1 cellular context compared by ENCODE assay signal in the genomic region with DNA sequence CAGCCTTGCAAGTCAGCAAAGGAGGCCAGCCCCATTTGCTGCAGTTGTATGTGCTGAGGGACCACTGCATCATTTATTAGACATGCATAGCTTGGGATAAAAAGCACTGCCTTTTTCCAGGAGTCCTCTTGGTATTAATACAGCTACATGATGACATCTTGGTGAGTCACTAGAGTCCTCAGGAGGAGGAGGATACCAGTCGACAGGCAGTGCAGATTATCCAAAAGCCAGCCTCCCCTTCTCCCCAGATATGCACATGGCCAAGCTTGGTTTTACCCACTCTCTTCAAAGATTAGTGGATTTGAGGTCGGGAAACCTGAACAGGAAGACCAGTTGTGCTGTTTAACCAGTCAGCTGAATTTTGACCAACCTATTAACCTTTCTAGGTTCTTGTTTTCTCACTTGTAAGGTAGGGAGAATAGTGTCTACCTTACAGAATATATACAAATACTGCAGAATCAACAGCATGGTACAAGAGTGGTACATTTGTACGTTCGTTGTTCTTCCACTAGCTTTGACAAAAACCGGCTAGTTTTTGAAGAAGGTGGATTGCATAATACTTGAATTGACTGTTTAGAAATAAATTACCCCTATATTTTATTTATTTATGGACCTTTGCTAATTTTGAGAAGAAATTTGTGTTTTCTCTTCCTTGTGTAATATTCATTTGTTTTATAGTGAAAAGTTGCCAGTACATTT.
TF ChIP-seq lines count a peak whose summit lies in the region.

No MANE protein-coding gene starts in this region.

TF ChIP-seq in K562, 482 proteins besides CTCF, POLR2A, EP300 and RAD21 (continues in another document):
- TF ChIP-seq, protein P1, sequence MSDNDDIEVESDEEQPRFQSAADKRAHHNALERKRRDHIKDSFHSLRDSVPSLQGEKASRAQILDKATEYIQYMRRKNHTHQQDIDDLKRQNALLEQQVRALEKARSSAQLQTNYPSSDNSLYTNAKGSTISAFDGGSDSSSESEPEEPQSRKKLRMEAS (CRISPR knock-in tag; IDR thresholded peaks at IDR 0.05), result no peak
- 0 out of 2 replicates have a peak, but pooled peaks have one; percentile 32 for TF ChIP-seq CBFA2T2 (conservative IDR thresholded peaks at IDR 0.05)
- TF ChIP-seq KLF1 (tag; IDR thresholded peaks at IDR 0.05), result no peak
- TF ChIP-seq GTF2F1 (IDR thresholded peaks at IDR 0.05; ENCODE audit: low read depth, low read length), result no peak
- TF ChIP-seq BDP1 (IDR thresholded peaks at IDR 0.05; ENCODE audit: insufficient read depth, insufficient read length), result no peak
- no peak for TF ChIP-seq CBX5 (IDR thresholded peaks at IDR 0.05; ENCODE audit: borderline replicate concordance, low read depth)
- TF ChIP-seq, protein P2, sequence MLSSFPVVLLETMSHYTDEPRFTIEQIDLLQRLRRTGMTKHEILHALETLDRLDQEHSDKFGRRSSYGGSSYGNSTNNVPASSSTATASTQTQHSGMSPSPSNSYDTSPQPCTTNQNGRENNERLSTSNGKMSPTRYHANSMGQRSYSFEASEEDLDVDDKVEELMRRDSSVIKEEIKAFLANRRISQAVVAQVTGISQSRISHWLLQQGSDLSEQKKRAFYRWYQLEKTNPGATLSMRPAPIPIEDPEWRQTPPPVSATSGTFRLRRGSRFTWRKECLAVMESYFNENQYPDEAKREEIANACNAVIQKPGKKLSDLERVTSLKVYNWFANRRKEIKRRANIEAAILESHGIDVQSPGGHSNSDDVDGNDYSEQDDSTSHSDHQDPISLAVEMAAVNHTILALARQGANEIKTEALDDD (IDR thresholded peaks at IDR 0.05), result peak; percentile 92
- TF ChIP-seq, protein P3, sequence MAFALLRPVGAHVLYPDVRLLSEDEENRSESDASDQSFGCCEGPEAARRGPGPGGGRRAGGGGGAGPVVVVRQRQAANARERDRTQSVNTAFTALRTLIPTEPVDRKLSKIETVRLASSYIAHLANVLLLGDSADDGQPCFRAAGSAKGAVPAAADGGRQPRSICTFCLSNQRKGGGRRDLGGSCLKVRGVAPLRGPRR (CRISPR knock-in tag; IDR thresholded peaks at IDR 0.05), result no peak
- TF ChIP-seq MTF1 (CRISPR knock-in tag; IDR thresholded peaks at IDR 0.05; ENCODE audit: borderline replicate concordance), result no peak
- no peak for TF ChIP-seq KDM1A (IDR thresholded peaks at IDR 0.05)
- no peak for TF ChIP-seq BHLHE40 (IDR thresholded peaks at IDR 0.05; ENCODE audit: low read length)
- TF ChIP-seq ARID1B (IDR thresholded peaks at IDR 0.05), result peak; percentile 51
- no peak for TF ChIP-seq IRF2 (CRISPR knock-in tag; IDR thresholded peaks at IDR 0.05)
- no peak for TF ChIP-seq ZNF239 (CRISPR knock-in tag; IDR thresholded peaks at IDR 0.05)
- TF ChIP-seq, protein P4, sequence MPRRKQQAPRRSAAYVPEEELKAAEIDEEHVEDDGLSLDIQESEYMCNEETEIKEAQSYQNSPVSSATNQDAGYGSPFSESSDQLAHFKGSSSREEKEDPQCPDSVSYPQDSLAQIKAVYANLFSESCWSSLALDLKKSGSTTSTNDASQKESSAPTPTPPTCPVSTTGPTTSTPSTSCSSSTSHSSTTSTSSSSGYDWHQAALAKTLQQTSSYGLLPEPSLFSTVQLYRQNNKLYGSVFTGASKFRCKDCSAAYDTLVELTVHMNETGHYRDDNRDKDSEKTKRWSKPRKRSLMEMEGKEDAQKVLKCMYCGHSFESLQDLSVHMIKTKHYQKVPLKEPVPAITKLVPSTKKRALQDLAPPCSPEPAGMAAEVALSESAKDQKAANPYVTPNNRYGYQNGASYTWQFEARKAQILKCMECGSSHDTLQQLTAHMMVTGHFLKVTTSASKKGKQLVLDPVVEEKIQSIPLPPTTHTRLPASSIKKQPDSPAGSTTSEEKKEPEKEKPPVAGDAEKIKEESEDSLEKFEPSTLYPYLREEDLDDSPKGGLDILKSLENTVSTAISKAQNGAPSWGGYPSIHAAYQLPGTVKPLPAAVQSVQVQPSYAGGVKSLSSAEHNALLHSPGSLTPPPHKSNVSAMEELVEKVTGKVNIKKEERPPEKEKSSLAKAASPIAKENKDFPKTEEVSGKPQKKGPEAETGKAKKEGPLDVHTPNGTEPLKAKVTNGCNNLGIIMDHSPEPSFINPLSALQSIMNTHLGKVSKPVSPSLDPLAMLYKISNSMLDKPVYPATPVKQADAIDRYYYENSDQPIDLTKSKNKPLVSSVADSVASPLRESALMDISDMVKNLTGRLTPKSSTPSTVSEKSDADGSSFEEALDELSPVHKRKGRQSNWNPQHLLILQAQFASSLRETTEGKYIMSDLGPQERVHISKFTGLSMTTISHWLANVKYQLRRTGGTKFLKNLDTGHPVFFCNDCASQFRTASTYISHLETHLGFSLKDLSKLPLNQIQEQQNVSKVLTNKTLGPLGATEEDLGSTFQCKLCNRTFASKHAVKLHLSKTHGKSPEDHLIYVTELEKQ (CRISPR knock-in tag; IDR thresholded peaks at IDR 0.05), result no peak
- TF ChIP-seq, protein P5, sequence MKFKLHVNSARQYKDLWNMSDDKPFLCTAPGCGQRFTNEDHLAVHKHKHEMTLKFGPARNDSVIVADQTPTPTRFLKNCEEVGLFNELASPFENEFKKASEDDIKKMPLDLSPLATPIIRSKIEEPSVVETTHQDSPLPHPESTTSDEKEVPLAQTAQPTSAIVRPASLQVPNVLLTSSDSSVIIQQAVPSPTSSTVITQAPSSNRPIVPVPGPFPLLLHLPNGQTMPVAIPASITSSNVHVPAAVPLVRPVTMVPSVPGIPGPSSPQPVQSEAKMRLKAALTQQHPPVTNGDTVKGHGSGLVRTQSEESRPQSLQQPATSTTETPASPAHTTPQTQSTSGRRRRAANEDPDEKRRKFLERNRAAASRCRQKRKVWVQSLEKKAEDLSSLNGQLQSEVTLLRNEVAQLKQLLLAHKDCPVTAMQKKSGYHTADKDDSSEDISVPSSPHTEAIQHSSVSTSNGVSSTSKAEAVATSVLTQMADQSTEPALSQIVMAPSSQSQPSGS (CRISPR knock-in tag; IDR thresholded peaks at IDR 0.05), result no peak
- TF ChIP-seq TCF3 (CRISPR knock-in tag; IDR thresholded peaks at IDR 0.05), result peak; percentile 45; the same call in 1 of the 2 replicates
- TF ChIP-seq EHMT2 (IDR thresholded peaks at IDR 0.05), result 0 out of 2 replicates have a peak, but pooled peaks have one; percentile 21
- TF ChIP-seq DMBX1 (CRISPR knock-in tag; IDR thresholded peaks at IDR 0.05; ENCODE audit: borderline replicate concordance), result peak; percentile 22; the same call in 1 of the 2 replicates
- TF ChIP-seq, protein P6, sequence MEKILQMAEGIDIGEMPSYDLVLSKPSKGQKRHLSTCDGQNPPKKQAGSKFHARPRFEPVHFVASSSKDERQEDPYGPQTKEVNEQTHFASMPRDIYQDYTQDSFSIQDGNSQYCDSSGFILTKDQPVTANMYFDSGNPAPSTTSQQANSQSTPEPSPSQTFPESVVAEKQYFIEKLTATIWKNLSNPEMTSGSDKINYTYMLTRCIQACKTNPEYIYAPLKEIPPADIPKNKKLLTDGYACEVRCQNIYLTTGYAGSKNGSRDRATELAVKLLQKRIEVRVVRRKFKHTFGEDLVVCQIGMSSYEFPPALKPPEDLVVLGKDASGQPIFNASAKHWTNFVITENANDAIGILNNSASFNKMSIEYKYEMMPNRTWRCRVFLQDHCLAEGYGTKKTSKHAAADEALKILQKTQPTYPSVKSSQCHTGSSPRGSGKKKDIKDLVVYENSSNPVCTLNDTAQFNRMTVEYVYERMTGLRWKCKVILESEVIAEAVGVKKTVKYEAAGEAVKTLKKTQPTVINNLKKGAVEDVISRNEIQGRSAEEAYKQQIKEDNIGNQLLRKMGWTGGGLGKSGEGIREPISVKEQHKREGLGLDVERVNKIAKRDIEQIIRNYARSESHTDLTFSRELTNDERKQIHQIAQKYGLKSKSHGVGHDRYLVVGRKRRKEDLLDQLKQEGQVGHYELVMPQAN (IDR thresholded peaks at IDR 0.05; ENCODE audit: borderline replicate concordance), result no peak
- TF ChIP-seq, protein P7, sequence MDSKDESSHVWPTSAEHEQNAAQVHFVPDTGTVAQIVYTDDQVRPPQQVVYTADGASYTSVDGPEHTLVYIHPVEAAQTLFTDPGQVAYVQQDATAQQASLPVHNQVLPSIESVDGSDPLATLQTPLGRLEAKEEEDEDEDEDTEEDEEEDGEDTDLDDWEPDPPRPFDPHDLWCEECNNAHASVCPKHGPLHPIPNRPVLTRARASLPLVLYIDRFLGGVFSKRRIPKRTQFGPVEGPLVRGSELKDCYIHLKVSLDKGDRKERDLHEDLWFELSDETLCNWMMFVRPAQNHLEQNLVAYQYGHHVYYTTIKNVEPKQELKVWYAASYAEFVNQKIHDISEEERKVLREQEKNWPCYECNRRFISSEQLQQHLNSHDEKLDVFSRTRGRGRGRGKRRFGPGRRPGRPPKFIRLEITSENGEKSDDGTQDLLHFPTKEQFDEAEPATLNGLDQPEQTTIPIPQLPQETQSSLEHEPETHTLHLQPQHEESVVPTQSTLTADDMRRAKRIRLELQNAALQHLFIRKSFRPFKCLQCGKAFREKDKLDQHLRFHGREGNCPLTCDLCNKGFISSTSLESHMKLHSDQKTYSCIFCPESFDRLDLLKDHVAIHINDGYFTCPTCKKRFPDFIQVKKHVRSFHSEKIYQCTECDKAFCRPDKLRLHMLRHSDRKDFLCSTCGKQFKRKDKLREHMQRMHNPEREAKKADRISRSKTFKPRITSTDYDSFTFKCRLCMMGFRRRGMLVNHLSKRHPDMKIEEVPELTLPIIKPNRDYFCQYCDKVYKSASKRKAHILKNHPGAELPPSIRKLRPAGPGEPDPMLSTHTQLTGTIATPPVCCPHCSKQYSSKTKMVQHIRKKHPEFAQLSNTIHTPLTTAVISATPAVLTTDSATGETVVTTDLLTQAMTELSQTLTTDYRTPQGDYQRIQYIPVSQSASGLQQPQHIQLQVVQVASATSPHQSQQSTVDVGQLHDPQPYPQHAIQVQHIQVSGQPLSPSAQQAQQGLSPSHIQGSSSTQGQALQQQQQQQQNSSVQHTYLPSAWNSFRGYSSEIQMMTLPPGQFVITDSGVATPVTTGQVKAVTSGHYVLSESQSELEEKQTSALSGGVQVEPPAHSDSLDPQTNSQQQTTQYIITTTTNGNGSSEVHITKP (IDR thresholded peaks at IDR 0.05; ENCODE audit: partially characterized antibody), result peak; percentile 79
- no peak for TF ChIP-seq RCOR1 (IDR thresholded peaks at IDR 0.05; ENCODE audit: borderline replicate concordance in 1 of 2, low read depth in 2 of 2, low read length in 2 of 2)
- TF ChIP-seq, protein P8, sequence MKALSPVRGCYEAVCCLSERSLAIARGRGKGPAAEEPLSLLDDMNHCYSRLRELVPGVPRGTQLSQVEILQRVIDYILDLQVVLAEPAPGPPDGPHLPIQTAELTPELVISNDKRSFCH (CRISPR knock-in tag; IDR thresholded peaks at IDR 0.05), result no peak
- TF ChIP-seq, protein P8 (tag; IDR thresholded peaks at IDR 0.05), result no peak
- TF ChIP-seq, protein P9, sequence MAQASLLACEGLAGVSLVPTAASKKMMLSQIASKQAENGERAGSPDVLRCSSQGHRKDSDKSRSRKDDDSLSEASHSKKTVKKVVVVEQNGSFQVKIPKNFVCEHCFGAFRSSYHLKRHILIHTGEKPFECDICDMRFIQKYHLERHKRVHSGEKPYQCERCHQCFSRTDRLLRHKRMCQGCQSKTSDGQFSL (CRISPR knock-in tag; IDR thresholded peaks at IDR 0.05), result no peak
- TF ChIP-seq, protein P9 (tag; IDR thresholded peaks at IDR 0.05), result no peak
- TF ChIP-seq, protein P10, sequence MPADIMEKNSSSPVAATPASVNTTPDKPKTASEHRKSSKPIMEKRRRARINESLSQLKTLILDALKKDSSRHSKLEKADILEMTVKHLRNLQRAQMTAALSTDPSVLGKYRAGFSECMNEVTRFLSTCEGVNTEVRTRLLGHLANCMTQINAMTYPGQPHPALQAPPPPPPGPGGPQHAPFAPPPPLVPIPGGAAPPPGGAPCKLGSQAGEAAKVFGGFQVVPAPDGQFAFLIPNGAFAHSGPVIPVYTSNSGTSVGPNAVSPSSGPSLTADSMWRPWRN (IDR thresholded peaks at IDR 0.05; ENCODE audit: low read depth), result no peak
- TF ChIP-seq, protein P11, sequence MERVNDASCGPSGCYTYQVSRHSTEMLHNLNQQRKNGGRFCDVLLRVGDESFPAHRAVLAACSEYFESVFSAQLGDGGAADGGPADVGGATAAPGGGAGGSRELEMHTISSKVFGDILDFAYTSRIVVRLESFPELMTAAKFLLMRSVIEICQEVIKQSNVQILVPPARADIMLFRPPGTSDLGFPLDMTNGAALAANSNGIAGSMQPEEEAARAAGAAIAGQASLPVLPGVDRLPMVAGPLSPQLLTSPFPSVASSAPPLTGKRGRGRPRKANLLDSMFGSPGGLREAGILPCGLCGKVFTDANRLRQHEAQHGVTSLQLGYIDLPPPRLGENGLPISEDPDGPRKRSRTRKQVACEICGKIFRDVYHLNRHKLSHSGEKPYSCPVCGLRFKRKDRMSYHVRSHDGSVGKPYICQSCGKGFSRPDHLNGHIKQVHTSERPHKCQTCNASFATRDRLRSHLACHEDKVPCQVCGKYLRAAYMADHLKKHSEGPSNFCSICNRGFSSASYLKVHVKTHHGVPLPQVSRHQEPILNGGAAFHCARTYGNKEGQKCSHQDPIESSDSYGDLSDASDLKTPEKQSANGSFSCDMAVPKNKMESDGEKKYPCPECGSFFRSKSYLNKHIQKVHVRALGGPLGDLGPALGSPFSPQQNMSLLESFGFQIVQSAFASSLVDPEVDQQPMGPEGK (CRISPR knock-in tag; IDR thresholded peaks at IDR 0.05; ENCODE audit: borderline replicate concordance), result no peak
- no peak for TF ChIP-seq ADNP (tag; IDR thresholded peaks at IDR 0.05)
- no peak for TF ChIP-seq CBX2 (IDR thresholded peaks at IDR 0.05; ENCODE audit: insufficient read depth, low read length, poor library complexity, severe bottlenecking)
- TF ChIP-seq SMARCB1 (IDR thresholded peaks at IDR 0.05; ENCODE audit: insufficient read length, low read depth), result no peak
- TF ChIP-seq, protein P12, sequence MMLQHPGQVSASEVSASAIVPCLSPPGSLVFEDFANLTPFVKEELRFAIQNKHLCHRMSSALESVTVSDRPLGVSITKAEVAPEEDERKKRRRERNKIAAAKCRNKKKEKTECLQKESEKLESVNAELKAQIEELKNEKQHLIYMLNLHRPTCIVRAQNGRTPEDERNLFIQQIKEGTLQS (IDR thresholded peaks at IDR 0.05), result peak; percentile 80
- TF ChIP-seq, protein P12 (CRISPR knock-in tag; conservative IDR thresholded peaks at IDR 0.05), result no peak
- TF ChIP-seq DPF2 (IDR thresholded peaks at IDR 0.05), result 0 out of 2 replicates have a peak, but pooled peaks have one; percentile 43
